Comparison of ENCODE assay signal across 8 cellular contexts in the genomic region with DNA sequence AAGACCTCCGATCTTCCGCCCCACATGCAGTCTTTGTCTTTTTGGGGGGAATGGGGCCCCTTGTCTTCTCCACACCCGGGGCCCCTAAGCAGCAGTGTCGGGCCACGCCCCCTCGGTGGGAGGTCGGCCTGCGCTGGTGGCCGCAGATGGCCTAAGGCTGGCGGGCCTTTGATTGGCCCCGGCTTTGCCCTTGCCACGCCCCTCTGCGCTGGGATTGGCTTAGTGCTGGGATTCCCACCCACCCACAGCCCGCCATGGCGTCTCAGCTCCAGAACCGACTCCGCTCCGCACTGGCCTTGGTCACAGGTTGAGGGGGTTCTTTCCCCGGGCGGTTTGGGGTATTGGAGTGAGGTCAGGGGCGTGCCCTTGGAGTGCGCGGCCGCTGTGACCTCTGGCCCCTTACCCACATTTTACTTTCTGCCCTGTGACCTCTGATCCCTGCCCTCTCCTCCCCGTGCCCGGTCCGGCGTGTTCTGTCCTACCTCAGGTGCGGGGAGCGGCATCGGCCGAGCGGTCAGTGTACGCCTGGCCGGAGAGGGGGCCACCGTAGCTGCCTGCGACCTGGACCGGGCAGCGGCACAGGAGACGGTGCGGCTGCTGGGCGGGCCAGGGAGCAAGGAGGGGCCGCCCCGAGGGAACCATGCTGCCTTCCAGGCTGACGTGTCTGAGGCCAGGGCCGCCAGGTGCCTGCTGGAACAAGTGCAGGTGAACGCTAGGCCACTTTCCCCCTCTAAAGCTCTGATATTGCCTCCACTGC. TPM values are rescaled to one million over a fixed set of nuclear protein-coding genes. Genes with fewer than 3 reads are reported as not detected.
DNase-seq lines count a peak whose midpoint lies in the region; ATAC-seq and TF ChIP-seq lines count a peak whose summit lies in the region.

A gene (plus strand): TSS at position 241 of the 757 bp plus-strand sequence. CDS start 14 bp downstream, at position 255.

- H3K36me3 Mint-ChIP-seq in natural killer cell = peaks cover 13% of the 10 kb centered on the region
- peaks cover 73% of the 10 kb centered on the region for H3K36me3 Mint-ChIP-seq in stimulated activated effector memory CD8-positive, alpha-beta T cell treated with anti-CD3 and anti-CD28 coated beads, Interleukin-12 subunit alpha, Interleukin-12 subunit beta, amount 100 ng/mL, for 72 hours

- no peak for TF ChIP-seq CTCF in fibroblast of mammary gland (conservative IDR thresholded peaks at IDR 0.05; ENCODE audit: control insufficient read depth, insufficient read depth, low read depth, low read length)
- no peak for TF ChIP-seq CTCF in natural killer cell (IDR thresholded peaks at IDR 0.05)

- intact Hi-C loops in natural killer cell (cut with micrococcal nuclease) = loop anchor here (5.0 kb wide), 2 partner anchors 208 to 352 kb away; a partner anchor contains a TSS

- DNase-seq in COLO829 (ENCODE audit: low spot score) = peak; percentile 98
- DNase-seq in KG1 (lab: John Stamatoyannopoulos, UW) = peak; percentile 72
- DNase-seq in RPMI7951 (ENCODE audit: low read depth) = peak; percentile 88
- peak; percentile 79 to 85 for DNase-seq in activated T-helper 1 cell treated with anti-CD3 and anti-CD28 coated beads, Interleukin-2, amount 50 U/mL, for 16 hours (ENCODE audit: low read depth in 1 of 2, low spot score in 1 of 2)
- peak; percentile 87 for DNase-seq in fibroblast of mammary gland (ENCODE audit: low read depth)
- DNase-seq in natural killer cell = peak; percentile 87
- DNase-seq in stimulated activated effector memory CD8-positive, alpha-beta T cell treated with anti-CD3 and anti-CD28 coated beads, Interleukin-12 subunit alpha, Interleukin-12 subunit beta, amount 100 ng/mL, for 72 hours (ENCODE audit: low spot score in 2 of 2) = peak; percentile 84 to 94

- no peaks in the 10 kb centered on the region for H3K9me3 Mint-ChIP-seq in natural killer cell
- H3K9me3 Mint-ChIP-seq in stimulated activated effector memory CD8-positive, alpha-beta T cell treated with anti-CD3 and anti-CD28 coated beads, Interleukin-12 subunit alpha, Interleukin-12 subunit beta, amount 100 ng/mL, for 72 hours = no peaks in the 10 kb centered on the region

- ATAC-seq in GM21423 (IDR thresholded peaks at IDR 0.05; ENCODE audit: unreplicated experiment) (peak; percentile 41), natural killer cell (peak; percentile 61 to 80 (median 70))
- ATAC-seq in stimulated activated effector memory CD8-positive, alpha-beta T cell treated with anti-CD3 and anti-CD28 coated beads, Interleukin-12 subunit alpha, Interleukin-12 subunit beta, amount 100 ng/mL, for 72 hours = peak; percentile 64

- H3K4me3 ChIP-seq in fibroblast of mammary gland (ENCODE audit: control insufficient read depth, low read depth, low read length) = peak within 1 kb of the TSS; percentile 67

- H3K4me1 Mint-ChIP-seq in natural killer cell = peaks cover 59 to 76% of the 10 kb centered on the region in 2 donors
- H3K4me1 Mint-ChIP-seq in stimulated activated effector memory CD8-positive, alpha-beta T cell treated with anti-CD3 and anti-CD28 coated beads, Interleukin-12 subunit alpha, Interleukin-12 subunit beta, amount 100 ng/mL, for 72 hours = peaks cover 79% of the 10 kb centered on the region

- peak within 1 kb of the TSS; percentile 68 to 79 for H3K27ac Mint-ChIP-seq in natural killer cell
- H3K27ac Mint-ChIP-seq in stimulated activated effector memory CD8-positive, alpha-beta T cell treated with anti-CD3 and anti-CD28 coated beads, Interleukin-12 subunit alpha, Interleukin-12 subunit beta, amount 100 ng/mL, for 72 hours = peak within 1 kb of the TSS; percentile 98

- no peaks in the 10 kb centered on the region for H3K27me3 Mint-ChIP-seq in natural killer cell (ENCODE audit: low read depth in 2 of 2)

- H3K4me3 Mint-ChIP-seq in natural killer cell = peak within 1 kb of the TSS; percentile 87
- peak within 1 kb of the TSS; percentile 92 for H3K4me3 Mint-ChIP-seq in stimulated activated effector memory CD8-positive, alpha-beta T cell treated with anti-CD3 and anti-CD28 coated beads, Interleukin-12 subunit alpha, Interleukin-12 subunit beta, amount 100 ng/mL, for 72 hours

RNA-seq across cellular contexts. Expression of the gene that starts here (rescaled TPM):
- 3.2 and 3.4 TPM in 2 replicates for total RNA-seq in RPMI7951 (2014; rRNA removed; shearing (Covaris generic))
- 1 to 10 TPM; 5.4 to 7.7 (median 6.8) TPM for total RNA-seq in natural killer cell

Comparison
In these comparisons a context has a peak if more than half of its experiments do, and no peak if none do; other contexts are left out.
1. Peak in every context shown above with its lines: DNase-seq, ATAC-seq and H3K4me3 ChIP-seq.